Comparison of ENCODE assay signal across 12 cellular contexts in genomic region chr16:81626181-81626674, GRCh38.
A peak's percentile ranks its signal among the peaks of the same experiment; 100 is the strongest.
DNase-seq lines count a peak whose midpoint lies in the region; ATAC-seq, FAIRE-seq and TF ChIP-seq lines count a peak whose summit lies in the region.
"Had no signal": no experiment of that assay in that cellular context is flagged by ENCODE, and none has a peak within 500 bp of the region (broad histone marks: within the 10 kb centered on the region; RNA-seq: fewer than 3 reads in every experiment).

No MANE protein-coding gene starts in this region.

- peaks cover 45% of the 10 kb centered on the region for H3K4me1 ChIP-seq in HepG2 (ENCODE audit: insufficient read depth, low read length)
- H3K4me1 ChIP-seq in right lobe of liver = peaks cover 0 to 12% (median 5%) of the 10 kb centered on the region in 4 donors
- peaks cover 7% of the 10 kb centered on the region for H3K4me1 ChIP-seq in mucosa of descending colon (ENCODE audit: low read depth)
- peaks cover 13 to 19% (median 16%) of the 10 kb centered on the region in 4 donors for H3K4me1 ChIP-seq in upper lobe of left lung
- peaks cover 0 to 5% of the 10 kb centered on the region in 2 donors for H3K4me1 ChIP-seq in uterus

- CTCF ChIA-PET in HepG2 (lab: Yijun Ruan, JAX; ENCODE audit: low intra/inter-chr PET ratio, low total read pairs) = no interaction called here

- no peak for ATAC-seq in HepG2
- ATAC-seq in right lobe of liver = no peak
- ATAC-seq in activated naive CD4-positive, alpha-beta T cell treated with anti-CD3 and anti-CD28 coated beads, Interleukin-2, amount 50 U/mL, for 72 hours = peak; percentile 80 to 90
- peak; percentile 7 for ATAC-seq in mucosa of descending colon
- ATAC-seq in upper lobe of left lung (ENCODE audit: low FRiP score in 2 of 2) = no peak
- ATAC-seq in HG03432 (IDR thresholded peaks at IDR 0.05; ENCODE audit: unreplicated experiment) = no peak

- in situ Hi-C loops in HepG2 (cut with HindIII; ENCODE audit: extremely low pct_ligation_motif_present, low pct_unique_long_range_greater_than_20kb) = no loop called here

- peaks cover 28 to 45% of the 10 kb centered on the region in 2 experiments for H3K36me3 ChIP-seq in HepG2 (replicated peaks in 1 of 2; ENCODE audit: control insufficient read depth in 1 of 2, insufficient read depth in 2 of 2, low read length in 2 of 2)
- no peaks in the 10 kb centered on the region for H3K36me3 ChIP-seq in right lobe of liver
- no peaks in the 10 kb centered on the region for H3K36me3 ChIP-seq in mucosa of descending colon (ENCODE audit: low read depth)
- H3K36me3 ChIP-seq in upper lobe of left lung = peaks cover 0 to 16% (median 4%) of the 10 kb centered on the region in 4 donors
- no peaks in the 10 kb centered on the region for H3K36me3 ChIP-seq in uterus

- no peaks in the 10 kb centered on the region for H3K27me3 ChIP-seq in HepG2 (ENCODE audit: control insufficient read depth in 1 of 2, insufficient read depth in 2 of 2, low read length in 2 of 2)
- H3K27me3 ChIP-seq in right lobe of liver = no peaks in the 10 kb centered on the region
- H3K27me3 ChIP-seq in upper lobe of left lung = no peaks in the 10 kb centered on the region
- H3K27me3 ChIP-seq in uterus = no peaks in the 10 kb centered on the region

- TF ChIP-seq RAD21 in HepG2 (CRISPR knock-in tag; IDR thresholded peaks at IDR 0.05) = no peak

- no TSS peak for BruUV-seq in HepG2 (replicated peaks; lab: Mats Ljungman, UMichigan)

- H3K27ac Mint-ChIP-seq in activated naive CD4-positive, alpha-beta T cell treated with anti-CD3 and anti-CD28 coated beads, Interleukin-2, amount 50 U/mL, for 72 hours = no peak overlapping the region
- H3K27ac Mint-ChIP-seq: B cell, progenitor cell of endocrine pancreas had no signal

- no peaks in the 10 kb centered on the region for H3K36me3 Mint-ChIP-seq in activated naive CD4-positive, alpha-beta T cell treated with anti-CD3 and anti-CD28 coated beads, Interleukin-2, amount 50 U/mL, for 72 hours

- no peak overlapping the region for H3K4me2 ChIP-seq in HepG2 (ENCODE audit: low read depth, low read length)

- peaks cover 22% of the 10 kb centered on the region for H3K79me2 ChIP-seq in HepG2 (ENCODE audit: insufficient read depth, low read length)

- H3K27ac ChIP-seq in HepG2 (ENCODE audit: extremely low read length, insufficient read depth, low read length) (peak overlapping the region; percentile 82), right lobe of liver (peak overlapping the region in 1 of 3 donors; percentile 10), upper lobe of left lung (peak overlapping the region in 3 of 4 donors; percentile 33 to 58 (median 41)), uterus (peak overlapping the region in 1 of 2 donors; percentile 35)

- POLR2A ChIA-PET in HepG2 (lab: Yijun Ruan, JAX) = no interaction called here

- TF ChIP-seq POLR2A in HepG2 (IDR thresholded peaks at IDR 0.05; ENCODE audit: insufficient read depth in 1 of 2, low read depth in 2 of 2, low read length in 2 of 2) (no peak), right lobe of liver (IDR thresholded peaks at IDR 0.05) (no peak), upper lobe of left lung (IDR thresholded peaks at IDR 0.05) (no peak), uterus (IDR thresholded peaks at IDR 0.05) (no peak)

- TF ChIP-seq CTCF in HepG2 (CRISPR knock-in tag; IDR thresholded peaks at IDR 0.05) (no peak), right lobe of liver (IDR thresholded peaks at IDR 0.05) (no peak), mucosa of descending colon (IDR thresholded peaks at IDR 0.05) (no peak), upper lobe of left lung (IDR thresholded peaks at IDR 0.05) (no peak), uterus (IDR thresholded peaks at IDR 0.05) (no peak)

- H4K20me1 ChIP-seq in HepG2 (ENCODE audit: insufficient read depth, low read length) = peaks cover 38% of the 10 kb centered on the region; the same call in 1 of the 2 replicates

- no peaks in the 10 kb centered on the region for H3K9me3 Mint-ChIP-seq in activated naive CD4-positive, alpha-beta T cell treated with anti-CD3 and anti-CD28 coated beads, Interleukin-2, amount 50 U/mL, for 72 hours

- H3K9me3 ChIP-seq in HepG2 (ENCODE audit: low read length) (no peaks in the 10 kb centered on the region), right lobe of liver (no peaks in the 10 kb centered on the region), mucosa of descending colon (no peaks in the 10 kb centered on the region), upper lobe of left lung (no peaks in the 10 kb centered on the region), uterus (no peaks in the 10 kb centered on the region)

- DNase-seq in HepG2 (ENCODE audit: low spot score) (no peak), right lobe of liver (no peak), mucosa of descending colon (no peak), upper lobe of left lung (peak in 1 of 2 donors; percentile 27), HUDEP-2 (lab: John Stamatoyannopoulos, UW; ENCODE audit: unreplicated experiment in 76 of 76) (no peak), uterus (no peak)
- DNase-seq in activated naive CD4-positive, alpha-beta T cell treated with anti-CD3 and anti-CD28 coated beads, Interleukin-2, amount 50 U/mL, for 72 hours (ENCODE audit: low spot score in 2 of 2) = peak; percentile 37 to 83
- DNase-seq: T-helper 9 cell had no signal

- no peak for TF ChIP-seq EP300 in HepG2 (IDR thresholded peaks at IDR 0.05; ENCODE audit: low read depth in 2 of 2, low read length in 2 of 2)
- no peak for TF ChIP-seq EP300 in HepG2 (CRISPR knock-in tag; IDR thresholded peaks at IDR 0.05; ENCODE audit: borderline replicate concordance)
- no peak for TF ChIP-seq EP300 in upper lobe of left lung (IDR thresholded peaks at IDR 0.05)

- 96% methylated on average over 6 of the region's 6 CpGs for WGBS in HepG2 (ENCODE audit: low lambda C conversion rate)
- 83% methylated on average over 6 of the region's 6 CpGs for WGBS in right lobe of liver (ENCODE audit: insufficient coverage, low coverage, low lambda C conversion rate, missing lambda C conversion rate)
- WGBS in upper lobe of left lung, 2 donors = 77 to 80% methylated on average over 6 of the region's 6 CpGs

- FAIRE-seq in HepG2 (lab: Jason Lieb, UNC) = peak; percentile 62
- FAIRE-seq: islet of Langerhans had no signal

- H3K4me3 ChIP-seq in HepG2 (replicated peaks in 1 of 3; ENCODE audit: insufficient read depth in 1 of 3, low read depth in 2 of 3, low read length in 3 of 3) (no peak overlapping the region), right lobe of liver (no peak overlapping the region), mucosa of descending colon (no peak overlapping the region), upper lobe of left lung (no peak overlapping the region), uterus (no peak overlapping the region)

- no peak overlapping the region for H2AFZ ChIP-seq in HepG2 (ENCODE audit: low read length)

- intact Hi-C loops in HepG2 (cut with micrococcal nuclease; ENCODE audit: unreplicated experiment) (no loop called here), right lobe of liver (cut with DNase I) (no loop called here), mucosa of descending colon (cut with DNase I, micrococcal nuclease) (no loop called here), uterus (cut with DNase I; ENCODE audit: low total_unique reads) (no loop called here)

- no peak overlapping the region for H3K9ac ChIP-seq in HepG2 (ENCODE audit: insufficient read depth, low read depth, low read length)

TF ChIP-seq in HepG2, 621 proteins besides CTCF, POLR2A, EP300 and RAD21 (continues in another document):
- TF ChIP-seq ZMYM3 (CRISPR knock-in tag; IDR thresholded peaks at IDR 0.05) (no peak), MIER2 (CRISPR knock-in tag; IDR thresholded peaks at IDR 0.05) (no peak), RERE (CRISPR knock-in tag; IDR thresholded peaks at IDR 0.05; ENCODE audit: low read depth) (no peak), NRL (CRISPR knock-in tag; IDR thresholded peaks at IDR 0.05; ENCODE audit: borderline replicate concordance) (no peak), ZNF724P (CRISPR knock-in tag; IDR thresholded peaks at IDR 0.05; ENCODE audit: borderline replicate concordance) (no peak), ZNF782 (CRISPR knock-in tag; IDR thresholded peaks at IDR 0.05; ENCODE audit: borderline replicate concordance) (no peak), RBAK (CRISPR knock-in tag; IDR thresholded peaks at IDR 0.05) (no peak), KDM2A (CRISPR knock-in tag; IDR thresholded peaks at IDR 0.05; ENCODE audit: borderline replicate concordance, low read depth) (no peak), TGIF2 (CRISPR knock-in tag; IDR thresholded peaks at IDR 0.05) (0 out of 2 replicates have a peak, but pooled peaks have one; percentile 33)

Comparison
In these comparisons a context has a peak if more than half of its experiments do, and no peak if none do; other contexts are left out.
1. ATAC-seq: peak in activated naive CD4-positive, alpha-beta T cell treated with anti-CD3 and anti-CD28 coated beads, Interleukin-2, amount 50 U/mL, for 72 hours (2 of 2) and mucosa of descending colon (single experiment); none in HepG2 (single experiment), right lobe of liver (0 of 4), upper lobe of left lung (0 of 2) and HG03432 (single experiment).
2. DNase-seq: peak in activated naive CD4-positive, alpha-beta T cell treated with anti-CD3 and anti-CD28 coated beads, Interleukin-2, amount 50 U/mL, for 72 hours (2 of 2); none in HepG2 (single experiment), right lobe of liver (0 of 3), mucosa of descending colon (0 of 3), HUDEP-2 (0 of 76) and uterus (0 of 2).